In genomic region chr4:73989031-73989430, GRCh38 we compare ENCODE assay signal across 1 cellular context.
TF ChIP-seq lines count a peak whose summit lies in the region.

No MANE protein-coding gene starts in this region.

TF ChIP-seq in H1, 55 proteins besides CTCF, POLR2A, EP300 and RAD21:
- no peak for TF ChIP-seq CREB1 (IDR thresholded peaks at IDR 0.05)
- no peak for TF ChIP-seq SAP30 (IDR thresholded peaks at IDR 0.05; ENCODE audit: insufficient read depth, insufficient replicate concordance, low read length)
- no peak for TF ChIP-seq GABPA (IDR thresholded peaks at IDR 0.05; ENCODE audit: borderline replicate concordance, insufficient read depth, low read length)
- no peak for TF ChIP-seq NRF1 (IDR thresholded peaks at IDR 0.05; ENCODE audit: low read depth, low read length)
- no peak for TF ChIP-seq POLR2AphosphoS5 (IDR thresholded peaks at IDR 0.05; ENCODE audit: low read depth, low read length)
- no peak for TF ChIP-seq TCF12 (IDR thresholded peaks at IDR 0.05; ENCODE audit: low read depth, low read length)
- TF ChIP-seq ATF3 (IDR thresholded peaks at IDR 0.05; ENCODE audit: insufficient read depth, low read depth, low read length) = no peak
- no peak for TF ChIP-seq MAFK (IDR thresholded peaks at IDR 0.05; ENCODE audit: low read depth, low read length)
- no peak for TF ChIP-seq RXRA (IDR thresholded peaks at IDR 0.05; ENCODE audit: insufficient read depth, low read depth, low read length)
- no peak for TF ChIP-seq CBX5 (IDR thresholded peaks at IDR 0.05; ENCODE audit: low read depth, low read length)
- TF ChIP-seq TBP (IDR thresholded peaks at IDR 0.05; ENCODE audit: low read depth, low read length) = no peak
- no peak for TF ChIP-seq ASH2L (IDR thresholded peaks at IDR 0.05; ENCODE audit: low read length)
- TF ChIP-seq FOSL1 (IDR thresholded peaks at IDR 0.05; ENCODE audit: insufficient read depth, low read depth, low read length) = no peak
- no peak for TF ChIP-seq MAX (IDR thresholded peaks at IDR 0.05)
- TF ChIP-seq CEBPB (IDR thresholded peaks at IDR 0.05; ENCODE audit: low read depth, low read length) = no peak
- no peak for TF ChIP-seq POU5F1 (IDR thresholded peaks at IDR 0.05; ENCODE audit: low read depth, low read length)
- TF ChIP-seq KDM5A (IDR thresholded peaks at IDR 0.05; ENCODE audit: low read length) = no peak
